10 cellular contexts compared by ENCODE assay signal in genomic region chr2:84840306-84840705, GRCh38. TPM values are rescaled to one million over a fixed set of nuclear protein-coding genes. Genes with fewer than 3 reads are reported as not detected.
DNase-seq lines count a peak whose midpoint lies in the region; ATAC-seq and TF ChIP-seq lines count a peak whose summit lies in the region.
"Had no signal": no experiment of that assay in that cellular context is flagged by ENCODE, and none has a peak within 500 bp of the region (broad histone marks: within the 10 kb centered on the region; RNA-seq: fewer than 3 reads in every experiment).

No MANE protein-coding gene starts in this region.

- H3K36me3 ChIP-seq in CD8-positive, alpha-beta memory T cell (ENCODE audit: insufficient read depth, low read length) = peaks cover 15% of the 10 kb centered on the region

- H3K9me3 Mint-ChIP-seq in CD8-positive, alpha-beta memory T cell = peaks cover 4 to 12% (median 11%) of the 10 kb centered on the region in 5 donors
- peaks cover 4 to 17% (median 7%) of the 10 kb centered on the region in 3 donors for H3K9me3 Mint-ChIP-seq in T-cell

- CTCF ChIA-PET in AG04449 (lab: Yijun Ruan, JAX) = interaction anchor here (1.6 kb wide), 1 partner anchor 42 kb away, joined by 6 read pairs; no protein-coding TSS in a partner anchor
- CTCF ChIA-PET in CD8-positive, alpha-beta memory T cell (lab: Charles Lee) = interaction anchor here (1.6 to 3.0 kb wide), 6 partner anchors 10 to 99 kb away, joined by 4 to 15 read pairs (median 6); partner anchors contain the start of gene TRABD2A
- CTCF ChIA-PET in T-cell (lab: Charles Lee) = interaction anchor here (1.3 to 1.7 kb wide), 2 partner anchors 57 to 85 kb away, joined by 3 read pairs; no protein-coding TSS in a partner anchor

- no peaks in the 10 kb centered on the region for H3K27me3 ChIP-seq in CD8-positive, alpha-beta memory T cell (ENCODE audit: insufficient read depth, low read length, poor library complexity, severe bottlenecking)

- H3K4me1 Mint-ChIP-seq in CD8-positive, alpha-beta memory T cell = peaks cover 75 to 92% (median 91%) of the 10 kb centered on the region in 3 donors
- peaks cover 87 to 93% (median 90%) of the 10 kb centered on the region in 3 donors for H3K4me1 Mint-ChIP-seq in T-cell

- H3K4me3 Mint-ChIP-seq in CD8-positive, alpha-beta memory T cell = peak overlapping the region; percentile 15 to 81 (median 71)
- H3K4me3 Mint-ChIP-seq in T-cell = peak overlapping the region; percentile 69 to 72 (median 71)

- POLR2A ChIA-PET in AG04449 (lab: Yijun Ruan, JAX) = no interaction called here
- POLR2A ChIA-PET in CD8-positive, alpha-beta memory T cell (lab: Charles Lee) = interaction anchor here (1.6 kb wide), 1 partner anchor 10 kb away, joined by 5 read pairs; no protein-coding TSS in a partner anchor
- POLR2A ChIA-PET in T-cell (lab: Charles Lee) = no interaction called here

- TF ChIP-seq CTCF in AG04449 (IDR thresholded peaks at IDR 0.05; ENCODE audit: insufficient read depth, low read length, missing control alignments) (peak; percentile 13), fibroblast of the aortic adventitia (IDR thresholded peaks at IDR 0.05; ENCODE audit: insufficient read depth, low read length) (peak; percentile 11)

- peak overlapping the region; percentile 2 for H3K27ac ChIP-seq in CD8-positive, alpha-beta memory T cell (ENCODE audit: low read depth, low read length)

- H3K27me3 Mint-ChIP-seq in CD8-positive, alpha-beta memory T cell = peaks cover 0 to 3% of the 10 kb centered on the region in 2 donors
- H3K27me3 Mint-ChIP-seq in T-cell = no peaks in the 10 kb centered on the region

- H3K9me3 ChIP-seq in CD8-positive, alpha-beta memory T cell (ENCODE audit: low read length) = no peaks in the 10 kb centered on the region

- H3K27ac Mint-ChIP-seq in CD8-positive, alpha-beta memory T cell = peak overlapping the region; percentile 83 to 98 (median 93)
- H3K27ac Mint-ChIP-seq in T-cell = peak overlapping the region; percentile 97 to 99

- peak; percentile 28 to 45 (median 36) for ATAC-seq in T-cell (replicated peaks in 1 of 4)
- ATAC-seq in HG03469 (IDR thresholded peaks at IDR 0.05; ENCODE audit: unreplicated experiment) = no peak
- no peak for ATAC-seq in GM18867 (IDR thresholded peaks at IDR 0.05; ENCODE audit: unreplicated experiment)
- ATAC-seq: left ventricle myocardium superior had no signal

- DNase-seq in AG04449 (ENCODE audit: low read depth, low spot score) (no peak), T-cell (peak in 1 of 34 experiments; percentile 13), fibroblast of the aortic adventitia (ENCODE audit: low read depth) (peak; percentile 6), NCI-H1105 (lab: John Stamatoyannopoulos, UW) (no peak), NCI-H2171 treated with DMSO at 0.1 percent for 48 hours (lab: John Stamatoyannopoulos, UW) (no peak)
- DNase-seq in CD8-positive, alpha-beta memory T cell = peak in 1 of 5 donors; percentile 35
- DNase-seq: left ventricle myocardium superior, NCI-H1694 treated with DMSO at 0.1 percent for 48 hours had no signal

- H3K4me3 ChIP-seq in AG04449 (ENCODE audit: low read depth, low read length) = no peak overlapping the region
- H3K4me3 ChIP-seq in CD8-positive, alpha-beta memory T cell (ENCODE audit: low read length) = peak overlapping the region; percentile 25
- H3K4me3 ChIP-seq in fibroblast of the aortic adventitia (ENCODE audit: low read depth, low read length) = no peak overlapping the region

- peaks cover 88% of the 10 kb centered on the region for H3K4me1 ChIP-seq in CD8-positive, alpha-beta memory T cell (ENCODE audit: insufficient read depth, low read length)

- H3K36me3 Mint-ChIP-seq in CD8-positive, alpha-beta memory T cell = peaks cover 18 to 47% (median 36%) of the 10 kb centered on the region in 3 donors
- peaks cover 55% of the 10 kb centered on the region for H3K36me3 Mint-ChIP-seq in T-cell

RNA-seq across cellular contexts. Expression of gene TRABD2A, which starts 40.6 kb away (rescaled TPM):
- 10 to 100 TPM; 20.3 to 20.8 TPM for total RNA-seq in CD8-positive, alpha-beta memory T cell
- 36.6 TPM for polyA plus RNA-seq in CD8-positive, alpha-beta memory T cell
- total RNA-seq in T-cell (100 to 1,000 TPM in 3 of 5 donors, 10 to 100 TPM in 2; 77.3 to 219 (median 106) TPM), fibroblast of the aortic adventitia (ENCODE audit: low replicate concordance) (0.33 and 1.6 TPM in 2 replicates)

Comparison
In these comparisons a context has a peak if more than half of its experiments do, and no peak if none do; other contexts are left out.
1. ATAC-seq: peak in T-cell (4 of 4); none in HG03469 (single experiment) and GM18867 (single experiment).